11 cellular contexts compared by ENCODE assay signal in genomic region chr3:32815812-32816438, GRCh38. TPM values are rescaled to one million over a fixed set of nuclear protein-coding genes. Genes with fewer than 3 reads are reported as not detected.
DNase-seq lines count a peak whose midpoint lies in the region; ATAC-seq, FAIRE-seq and TF ChIP-seq lines count a peak whose summit lies in the region.
"Had no signal": no experiment of that assay in that cellular context is flagged by ENCODE, and none has a peak within 500 bp of the region (broad histone marks: within the 10 kb centered on the region; RNA-seq: fewer than 3 reads in every experiment).

No MANE protein-coding gene starts in this region.

- no peak for ATAC-seq in HG03520 (IDR thresholded peaks at IDR 0.05; ENCODE audit: unreplicated experiment)

- no peak overlapping the region for H3K9ac ChIP-seq in mammary epithelial cell (ENCODE audit: insufficient read depth, low read length)

- H3K36me3 ChIP-seq in osteoblast (ENCODE audit: insufficient read depth, low read length) (no peaks in the 10 kb centered on the region), mammary epithelial cell (ENCODE audit: insufficient read depth, low read length) (no peaks in the 10 kb centered on the region)

- H3K4me1 ChIP-seq in osteoblast (ENCODE audit: insufficient read depth, low read length): no peaks in the 10 kb centered on the region
- peaks cover 4% of the 10 kb centered on the region for H3K4me1 ChIP-seq in mammary epithelial cell (ENCODE audit: insufficient read depth, low read length)

- H3K9me3 ChIP-seq in osteoblast (ENCODE audit: low read depth, low read length) (peaks cover 8% of the 10 kb centered on the region), mammary epithelial cell (replicated peaks; ENCODE audit: insufficient read depth, low read length) (peaks cover 16% of the 10 kb centered on the region)

- H3K27me3 Mint-ChIP-seq in endothelial cell (ENCODE audit: unreplicated experiment): peaks cover 22% of the 10 kb centered on the region

- H3K4me3 Mint-ChIP-seq in endothelial cell (ENCODE audit: unreplicated experiment): peak overlapping the region; percentile 95

- H3K9me3 Mint-ChIP-seq in endothelial cell (ENCODE audit: unreplicated experiment): no peaks in the 10 kb centered on the region
- H3K9me3 Mint-ChIP-seq: activated T-helper 1 cell treated with anti-CD3 and anti-CD28 coated beads, Interleukin-12 subunit alpha, Interleukin-12 subunit beta, Interleukin-2, Interleukin-4 antibody, amounts not matched to agents 30 ng/mL and 10 ng/mL and 1 ng/mL, durations not matched to agents 14 hours and 24 hours and 36 hours had no signal

- H3K4me2 ChIP-seq in osteoblast (ENCODE audit: insufficient read depth, low read length) (no peak overlapping the region), mammary epithelial cell (ENCODE audit: insufficient read depth, low read depth, low read length) (no peak overlapping the region)

- H4K20me1 ChIP-seq in osteoblast (ENCODE audit: insufficient read depth, low read length): no peaks in the 10 kb centered on the region
- H4K20me1 ChIP-seq in mammary epithelial cell (ENCODE audit: insufficient read depth, low read length): no peaks in the 10 kb centered on the region

- peak; percentile 6 for FAIRE-seq in G401.6 (lab: Jason Lieb, UNC)

- 64% methylated on average over 20 of the region's 22 CpGs for WGBS in mammary epithelial cell (ENCODE audit: low coverage, missing lambda C conversion rate)

- no peaks in the 10 kb centered on the region for H3K79me2 ChIP-seq in osteoblast (ENCODE audit: insufficient read depth, low read length)
- no peaks in the 10 kb centered on the region for H3K79me2 ChIP-seq in mammary epithelial cell (ENCODE audit: insufficient read depth, low read length)

- TF ChIP-seq CTCF in endothelial cell (IDR thresholded peaks at IDR 0.05; ENCODE audit: unreplicated experiment) (no peak), osteoblast (IDR thresholded peaks at IDR 0.05; ENCODE audit: extremely low read depth, low read depth, low read length) (no peak), mammary epithelial cell (conservative IDR thresholded peaks at IDR 0.05 in 1 of 2, IDR thresholded peaks at IDR 0.05 in 1 of 2; ENCODE audit: extremely low read depth in 1 of 2, insufficient read depth in 1 of 2, low read depth in 1 of 2, low read length in 2 of 2) (no peak)

- peaks cover 24% of the 10 kb centered on the region for H3K36me3 Mint-ChIP-seq in endothelial cell (ENCODE audit: low read depth, unreplicated experiment)

- intact Hi-C loops in mammary epithelial cell (cut with micrococcal nuclease): no loop called here

- H3K4me1 Mint-ChIP-seq in endothelial cell (ENCODE audit: unreplicated experiment): peaks cover 43% of the 10 kb centered on the region

- dilution Hi-C loops in mammary epithelial cell (cut with HindIII; ENCODE audit: low sequenced_read_pairs): no loop called here

- DNase-seq in KBM-7 (peak; percentile 44), endothelial cell (ENCODE audit: low spot score) (peak; percentile 31), osteoblast (ENCODE audit: insufficient read length, low spot score, missing footprints) (peak; percentile 80), SW480 (ENCODE audit: low spot score) (no peak), mammary epithelial cell (no peak)
- DNase-seq in activated CD8-positive, alpha-beta memory T cell treated with anti-CD3 and anti-CD28 coated beads for 24 hours: no peak
- DNase-seq: NCI-H187 treated with DMSO at 0.1 percent for 48 hours had no signal

- H2AFZ ChIP-seq in osteoblast (ENCODE audit: low read length) (no peak overlapping the region), mammary epithelial cell (ENCODE audit: low read depth, low read length) (no peak overlapping the region)

- H3K4me3 ChIP-seq in osteoblast (ENCODE audit: insufficient read depth, low read length) (no peak overlapping the region), mammary epithelial cell (replicated peaks in 1 of 3; ENCODE audit: insufficient read depth in 1 of 3, low read depth in 2 of 3, low read length in 3 of 3) (no peak overlapping the region)

- no TSS peak for BruUV-seq in mammary epithelial cell (replicated peaks; lab: Mats Ljungman, UMichigan)

- in situ Hi-C loops in KBM-7 (cut with MboI; ENCODE audit: low pct_unique_long_range_greater_than_20kb, low sequenced_read_pairs): no loop called here
- in situ Hi-C loops in mammary epithelial cell (cut with MboI; ENCODE audit: low sequenced_read_pairs in 2 of 2): no loop called here

- peak overlapping the region; percentile 95 for H3K27ac Mint-ChIP-seq in endothelial cell (ENCODE audit: unreplicated experiment)

- H3K27ac ChIP-seq in osteoblast (ENCODE audit: low read depth, low read length) (no peak overlapping the region), mammary epithelial cell (ENCODE audit: insufficient read depth, low read depth, low read length) (no peak overlapping the region)

- CTCF ChIA-PET in mammary epithelial cell (lab: Charles Lee; ENCODE audit: low non-redundant PET): no interaction called here

- peaks cover 67% of the 10 kb centered on the region for H3K27me3 ChIP-seq in osteoblast (ENCODE audit: insufficient read depth, low read length)
- H3K27me3 ChIP-seq in mammary epithelial cell (ENCODE audit: insufficient read depth, low read length): peaks cover 50% of the 10 kb centered on the region

RNA-seq across cellular contexts. Expression of gene TRIM71, which starts 1.9 kb away (rescaled TPM):
- total RNA-seq in endothelial cell (ENCODE audit: unreplicated experiment) (74.0 TPM), osteoblast (not detected in 2 replicates), mammary epithelial cell (under 1 TPM in 1 of 2 donors, not detected in 1; under 0.01 TPM)
- polyA plus RNA-seq in mammary epithelial cell: 0.01 TPM
- not detected for polyA minus RNA-seq in mammary epithelial cell
- polyA plus RNA-seq: esophagus had no signal

Comparison
In these comparisons a context has a peak if more than half of its experiments do, and no peak if none do; other contexts are left out.
1. DNase-seq: peak in KBM-7 (single experiment), endothelial cell (single experiment) and osteoblast (single experiment); none in SW480 (single experiment), mammary epithelial cell (single experiment) and activated CD8-positive, alpha-beta memory T cell treated with anti-CD3 and anti-CD28 coated beads for 24 hours (single experiment).
2. RNA of gene TRIM71, which starts 1.9 kb away (total RNA-seq): 74.0 TPM in endothelial cell (single experiment); not detected in osteoblast and under 0.01 TPM in mammary epithelial cell; every median in the first group is over 10 times any median in the second.